ENCODE assay signal across 12 cellular contexts in genomic region chr11:117220568-117220967, GRCh38. TPM values are rescaled to one million over a fixed set of nuclear protein-coding genes. Genes with fewer than 3 reads are reported as not detected.
A peak's percentile ranks its signal among the peaks of the same experiment; 100 is the strongest.
DNase-seq lines count a peak whose midpoint lies in the region; ATAC-seq and TF ChIP-seq lines count a peak whose summit lies in the region.
"Had no signal": no experiment of that assay in that cellular context is flagged by ENCODE, and none has a peak within 500 bp of the region (broad histone marks: within the 10 kb centered on the region; RNA-seq: fewer than 3 reads in every experiment).

No MANE protein-coding gene starts in this region.

- TF ChIP-seq POLR2A in erythroblast (IDR thresholded peaks at IDR 0.05; ENCODE audit: low read length), result no peak

- H3K36me3 ChIP-seq in adipocyte (ENCODE audit: control insufficient read depth, insufficient read depth, low read length, severe bottlenecking) (peaks cover 37% of the 10 kb centered on the region), mucosa of stomach (ENCODE audit: control insufficient read depth, insufficient read depth, low read length) (peaks cover 25% of the 10 kb centered on the region)

- peaks cover 77% of the 10 kb centered on the region for H3K4me1 ChIP-seq in adipocyte (ENCODE audit: control insufficient read depth, insufficient read depth, low read length)
- H3K4me1 ChIP-seq in mucosa of stomach (ENCODE audit: control insufficient read depth, insufficient read depth, low read length), result peaks cover 78% of the 10 kb centered on the region

- H3K27me3 ChIP-seq in adipocyte (replicated peaks; ENCODE audit: control insufficient read depth, insufficient read depth, low read length) (no peaks in the 10 kb centered on the region), mucosa of stomach (ENCODE audit: control insufficient read depth, insufficient read depth, low read length) (no peaks in the 10 kb centered on the region)

- H3K9me3 ChIP-seq in adipocyte (ENCODE audit: control insufficient read depth, low read length) (no peaks in the 10 kb centered on the region), mucosa of stomach (ENCODE audit: control insufficient read depth, low read length) (no peaks in the 10 kb centered on the region)

- intact Hi-C loops in activated T-helper 1 cell treated with anti-CD3 and anti-CD28 coated beads, Interleukin-12 subunit alpha, Interleukin-12 subunit beta, Interleukin-2, Interleukin-4 antibody, amounts not matched to agents 30 ng/mL and 10 ng/mL and 1 ng/mL, durations not matched to agents 14 hours and 24 hours and 36 hours (cut with micrococcal nuclease), result no loop called here

- peaks cover 16% of the 10 kb centered on the region for H3K4me1 Mint-ChIP-seq in activated T-helper 1 cell treated with anti-CD3 and anti-CD28 coated beads, Interleukin-12 subunit alpha, Interleukin-12 subunit beta, Interleukin-2, Interleukin-4 antibody, amounts not matched to agents 30 ng/mL and 10 ng/mL and 1 ng/mL, durations not matched to agents 14 hours and 24 hours and 36 hours (ENCODE audit: low read depth)

- DNase-seq in adipocyte (ENCODE audit: low read depth) (no peak), erythroblast (lab: John Stamatoyannopoulos, UW) (peak; percentile 20 to 21), superior temporal gyrus (ENCODE audit: extremely low spot score) (peak; percentile 33)
- no peak for DNase-seq in activated T-helper 1 cell treated with anti-CD3 and anti-CD28 coated beads, Interleukin-12 subunit alpha, Interleukin-12 subunit beta, Interleukin-2, Interleukin-4 antibody, amounts not matched to agents 30 ng/mL and 10 ng/mL and 1 ng/mL, durations not matched to agents 14 hours and 24 hours and 36 hours (ENCODE audit: low spot score)
- DNase-seq: activated CD4-positive, alpha-beta T cell treated with anti-CD3 and anti-CD28 coated beads for 1 hour; mammary epithelial cell; NCI-H2107; stimulated activated CD4-positive, alpha-beta T cell treated with anti-CD3 and anti-CD28 coated beads, Interleukin-2, amount 100 ng/mL, for 24 hours had no signal

- no peaks in the 10 kb centered on the region for H3K27me3 Mint-ChIP-seq in activated T-helper 1 cell treated with anti-CD3 and anti-CD28 coated beads, Interleukin-12 subunit alpha, Interleukin-12 subunit beta, Interleukin-2, Interleukin-4 antibody, amounts not matched to agents 30 ng/mL and 10 ng/mL and 1 ng/mL, durations not matched to agents 14 hours and 24 hours and 36 hours (ENCODE audit: insufficient read depth)

- peak overlapping the region; percentile 22 for H3K4me3 ChIP-seq in adipocyte (ENCODE audit: low read length)
- H3K4me3 ChIP-seq in mucosa of stomach (ENCODE audit: low read length), result no peak overlapping the region

- no peak overlapping the region for H3K4me3 Mint-ChIP-seq in activated T-helper 1 cell treated with anti-CD3 and anti-CD28 coated beads, Interleukin-12 subunit alpha, Interleukin-12 subunit beta, Interleukin-2, Interleukin-4 antibody, amounts not matched to agents 30 ng/mL and 10 ng/mL and 1 ng/mL, durations not matched to agents 14 hours and 24 hours and 36 hours

- H3K36me3 Mint-ChIP-seq in activated T-helper 1 cell treated with anti-CD3 and anti-CD28 coated beads, Interleukin-12 subunit alpha, Interleukin-12 subunit beta, Interleukin-2, Interleukin-4 antibody, amounts not matched to agents 30 ng/mL and 10 ng/mL and 1 ng/mL, durations not matched to agents 14 hours and 24 hours and 36 hours (ENCODE audit: low read depth), result peaks cover 64% of the 10 kb centered on the region

- no peak for ATAC-seq in GM18870 (IDR thresholded peaks at IDR 0.05; ENCODE audit: unreplicated experiment)
- no peak for ATAC-seq in GM18873 (IDR thresholded peaks at IDR 0.05; ENCODE audit: low FRiP score, unreplicated experiment)

- H3K9ac ChIP-seq in adipocyte (ENCODE audit: low read length), result peak overlapping the region; percentile 93
- H3K9ac ChIP-seq in mucosa of stomach (ENCODE audit: low read length), result peak overlapping the region; percentile 23

- no peaks in the 10 kb centered on the region for H3K9me3 Mint-ChIP-seq in activated T-helper 1 cell treated with anti-CD3 and anti-CD28 coated beads, Interleukin-12 subunit alpha, Interleukin-12 subunit beta, Interleukin-2, Interleukin-4 antibody, amounts not matched to agents 30 ng/mL and 10 ng/mL and 1 ng/mL, durations not matched to agents 14 hours and 24 hours and 36 hours
- H3K9me3 Mint-ChIP-seq: activated naive CD4-positive, alpha-beta T cell treated with anti-CD3 and anti-CD28 coated beads, Interleukin-2, amount 50 U/mL, for 72 hours had no signal

- no peak overlapping the region for H3K27ac Mint-ChIP-seq in activated T-helper 1 cell treated with anti-CD3 and anti-CD28 coated beads, Interleukin-12 subunit alpha, Interleukin-12 subunit beta, Interleukin-2, Interleukin-4 antibody, amounts not matched to agents 30 ng/mL and 10 ng/mL and 1 ng/mL, durations not matched to agents 14 hours and 24 hours and 36 hours

RNA-seq across cellular contexts. Expression of gene PCSK7, which starts 11.3 kb away (rescaled TPM):
- 151 and 154 TPM in 2 replicates for total RNA-seq in activated T-helper 1 cell treated with anti-CD3 and anti-CD28 coated beads, Interleukin-12 subunit alpha, Interleukin-12 subunit beta, Interleukin-2, Interleukin-4 antibody, amounts not matched to agents 30 ng/mL and 10 ng/mL and 1 ng/mL, durations not matched to agents 14 hours and 24 hours and 36 hours

RNA-seq across cellular contexts. Expression of gene RNF214, which starts 11.9 kb away (rescaled TPM):
- 18.5 and 26.3 TPM in 2 replicates for total RNA-seq in activated T-helper 1 cell treated with anti-CD3 and anti-CD28 coated beads, Interleukin-12 subunit alpha, Interleukin-12 subunit beta, Interleukin-2, Interleukin-4 antibody, amounts not matched to agents 30 ng/mL and 10 ng/mL and 1 ng/mL, durations not matched to agents 14 hours and 24 hours and 36 hours

RNA-seq across cellular contexts. Expression of gene TAGLN, which starts 21.4 kb away (rescaled TPM):
- total RNA-seq in activated T-helper 1 cell treated with anti-CD3 and anti-CD28 coated beads, Interleukin-12 subunit alpha, Interleukin-12 subunit beta, Interleukin-2, Interleukin-4 antibody, amounts not matched to agents 30 ng/mL and 10 ng/mL and 1 ng/mL, durations not matched to agents 14 hours and 24 hours and 36 hours, result 2.9 and 4.6 TPM in 2 replicates

RNA-seq across cellular contexts. Expression of gene SIDT2, which starts 42.0 kb away (rescaled TPM):
- 24.3 and 32.2 TPM in 2 replicates for total RNA-seq in activated T-helper 1 cell treated with anti-CD3 and anti-CD28 coated beads, Interleukin-12 subunit alpha, Interleukin-12 subunit beta, Interleukin-2, Interleukin-4 antibody, amounts not matched to agents 30 ng/mL and 10 ng/mL and 1 ng/mL, durations not matched to agents 14 hours and 24 hours and 36 hours

Comparison
In these comparisons a context has a peak if more than half of its experiments do, and no peak if none do; other contexts are left out.
1. DNase-seq: peak in erythroblast (2 of 2) and superior temporal gyrus (single experiment); none in adipocyte (single experiment) and activated T-helper 1 cell treated with anti-CD3 and anti-CD28 coated beads, Interleukin-12 subunit alpha, Interleukin-12 subunit beta, Interleukin-2, Interleukin-4 antibody, amounts not matched to agents 30 ng/mL and 10 ng/mL and 1 ng/mL, durations not matched to agents 14 hours and 24 hours and 36 hours (single experiment).